ENCODE assay signal across 9 cellular contexts in genomic region chr6:111844921-111845320, GRCh38. TPM values are rescaled to one million over a fixed set of nuclear protein-coding genes. Genes with fewer than 3 reads are reported as not detected.
DNase-seq lines count a peak whose midpoint lies in the region; ATAC-seq and TF ChIP-seq lines count a peak whose summit lies in the region.
"Had no signal": no experiment of that assay in that cellular context is flagged by ENCODE, and none has a peak within 500 bp of the region (broad histone marks: within the 10 kb centered on the region; RNA-seq: fewer than 3 reads in every experiment).

No MANE protein-coding gene starts in this region.

- ATAC-seq in foreskin keratinocyte (no peak), GM21737 (IDR thresholded peaks at IDR 0.05; ENCODE audit: unreplicated experiment) (no peak)

- no peaks in the 10 kb centered on the region for H3K27me3 ChIP-seq in foreskin keratinocyte

- peak; percentile 71 for DNase-seq in activated effector memory CD4-positive, alpha-beta T cell treated with anti-CD3 and anti-CD28 coated beads, Interleukin-2, amount 50 U/mL, for 16 hours
- DNase-seq in activated effector memory CD4-positive, alpha-beta T cell treated with Interleukin-2 at 50 U/mL for 16 hours = no peak
- DNase-seq in NB4 (ENCODE audit: low read depth) (peak; percentile 44), germinal center (ENCODE audit: low spot score) (peak; percentile 32), substantia nigra (lab: John Stamatoyannopoulos, UW) (peak in 29 of 49 donors; percentile 9 to 62 (median 37)), foreskin keratinocyte (no peak), dedifferentiated amniotic fluid mesenchymal stem cell (ENCODE audit: extremely low spot score) (no peak)
- DNase-seq: activated naive CD4-positive, alpha-beta T cell treated with Interleukin-2 at 50 U/mL for 16 hours had no signal

- no peak for TF ChIP-seq CTCF in NB4 (IDR thresholded peaks at IDR 0.05; ENCODE audit: low read depth, low read length)
- no peak for TF ChIP-seq CTCF in foreskin keratinocyte (conservative IDR thresholded peaks at IDR 0.05)

- H3K27ac ChIP-seq in substantia nigra (ENCODE audit: low read depth, low read length, poor library complexity, severe bottlenecking) (peak overlapping the region; percentile 1), foreskin keratinocyte (no peak overlapping the region)

- peaks cover 5% of the 10 kb centered on the region for H3K4me1 ChIP-seq in foreskin keratinocyte

- H3K4me3 ChIP-seq in NB4 (ENCODE audit: low read depth, low read length) = no peak overlapping the region

- TF ChIP-seq POLR2A in NB4 (IDR thresholded peaks at IDR 0.05; ENCODE audit: extremely low read depth, insufficient read length) = no peak

RNA-seq across cellular contexts. Expression of gene FYN, which starts 28.3 kb away (rescaled TPM):
- 46.4 and 61.1 TPM in 2 replicates for total RNA-seq in foreskin keratinocyte
- 37.8 and 42.4 TPM in 2 replicates for polyA plus RNA-seq in foreskin keratinocyte

Comparison
In these comparisons a context has a peak if more than half of its experiments do, and no peak if none do; other contexts are left out.
1. DNase-seq: peak in activated effector memory CD4-positive, alpha-beta T cell treated with anti-CD3 and anti-CD28 coated beads, Interleukin-2, amount 50 U/mL, for 16 hours (single experiment), NB4 (single experiment), germinal center (single experiment) and substantia nigra (29 of 49); none in activated effector memory CD4-positive, alpha-beta T cell treated with Interleukin-2 at 50 U/mL for 16 hours (single experiment), foreskin keratinocyte (0 of 2) and dedifferentiated amniotic fluid mesenchymal stem cell (single experiment).